In the genomic region with DNA sequence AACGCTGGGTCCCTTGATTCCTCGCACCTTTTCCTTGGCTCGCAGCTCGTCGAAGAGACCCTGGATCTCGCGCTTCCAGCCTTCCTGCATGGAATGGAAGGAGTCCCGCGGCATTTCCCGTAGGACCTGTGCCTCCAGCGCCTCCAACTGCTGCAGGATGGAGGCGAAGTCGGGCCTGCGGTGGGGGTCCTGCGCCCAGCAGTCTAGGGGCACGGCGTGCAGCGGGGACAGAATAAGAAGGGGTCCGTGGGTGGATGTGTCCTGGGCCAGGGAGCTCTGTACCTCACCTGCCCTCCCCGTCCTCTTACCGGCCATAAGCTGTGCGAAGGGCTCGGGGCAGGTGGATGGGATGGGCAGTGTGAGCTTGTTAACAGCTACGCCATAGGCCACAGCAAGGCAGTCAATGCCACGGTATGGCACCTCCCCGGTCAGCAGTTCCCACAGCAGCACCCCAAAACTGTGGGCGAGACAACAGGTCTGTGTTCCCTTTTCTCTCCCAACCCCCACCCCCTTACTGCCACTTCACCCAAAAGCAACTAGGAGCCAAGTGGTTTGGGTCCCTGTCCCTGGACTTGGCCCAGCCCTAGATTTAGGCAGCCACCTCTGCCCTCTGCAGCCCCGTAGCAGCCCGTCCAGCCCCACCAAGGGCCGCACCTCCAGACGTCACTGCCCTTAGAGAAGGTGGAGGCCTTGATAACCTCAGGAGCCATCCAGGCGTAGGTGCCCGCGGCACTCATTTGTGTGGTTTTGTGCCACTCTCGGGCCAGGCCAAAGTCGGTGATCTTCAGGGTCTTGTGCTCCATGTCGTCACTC, we compare ENCODE assay signal across 10 cellular contexts. TPM values are rescaled to one million over a fixed set of nuclear protein-coding genes. Genes with fewer than 3 reads are reported as not detected.
DNase-seq lines count a peak whose midpoint lies in the region; ATAC-seq, FAIRE-seq and TF ChIP-seq lines count a peak whose summit lies in the region.
"Had no signal": no experiment of that assay in that cellular context is flagged by ENCODE, and none has a peak within 500 bp of the region (broad histone marks: within the 10 kb centered on the region; RNA-seq: fewer than 3 reads in every experiment).

No MANE protein-coding gene starts in this region.

- H3K27ac ChIP-seq in HUES6 (ENCODE audit: low read depth, low read length) (no peak overlapping the region), H1 (ENCODE audit: low read depth, low read length) (no peak overlapping the region), gastrocnemius medialis (peak overlapping the region; percentile 79 to 92 (median 82))

- H2AK5ac ChIP-seq in H1 (ENCODE audit: low read depth, low read length), result no peak overlapping the region; the same call in 1 of the 2 replicates

- H3K9me3 ChIP-seq in HUES6 (ENCODE audit: control insufficient read depth, insufficient read depth, low read depth, low read length) (no peaks in the 10 kb centered on the region), H1 (ENCODE audit: insufficient read depth in 2 of 2, low read depth in 1 of 2, low read length in 1 of 2) (no peaks in the 10 kb centered on the region), gastrocnemius medialis (no peaks in the 10 kb centered on the region)

- no peak for TF ChIP-seq RAD21 in H1 (IDR thresholded peaks at IDR 0.05 in 1 of 2, conservative IDR thresholded peaks at IDR 0.05 in 1 of 2; ENCODE audit: low read depth in 2 of 2, low read length in 2 of 2)

- no peak overlapping the region for H3K9ac ChIP-seq in HUES6 (ENCODE audit: low read length)
- peak overlapping the region in 2 of 4 experiments; percentile 16 to 28; a peak in 2 of 7 replicates for H3K9ac ChIP-seq in H1 (replicated peaks in 1 of 4; ENCODE audit: extremely low read depth in 1 of 4, low read depth in 3 of 4, low read length in 3 of 4)

- TF ChIP-seq EP300 in H1 (IDR thresholded peaks at IDR 0.05; ENCODE audit: borderline replicate concordance in 1 of 2, low read depth in 2 of 2, low read length in 2 of 2), result no peak

- H3K4ac ChIP-seq in H1 (replicated peaks; ENCODE audit: insufficient read length, low read depth, low read length), result no peak overlapping the region

- H3K36me3 ChIP-seq in HUES6 (ENCODE audit: control insufficient read depth, insufficient read depth, low read length), result peaks cover 32% of the 10 kb centered on the region
- peaks cover 4 to 24% (median 12%) of the 10 kb centered on the region in 4 experiments; a peak in 5 of 8 replicates for H3K36me3 ChIP-seq in H1 (ENCODE audit: control insufficient read depth in 2 of 4, insufficient read depth in 4 of 4, low read length in 3 of 4)
- peaks cover 0 to 30% of the 10 kb centered on the region in 2 donors for H3K36me3 ChIP-seq in gastrocnemius medialis

- DNase-seq in H1 (ENCODE audit: low read depth in 1 of 2, low spot score in 2 of 2) (no peak), gastrocnemius medialis (no peak)
- DNase-seq: effector CD4-positive, alpha-beta T cell; NCI-H1436 treated with DMSO at 0.1 percent for 48 hours; stimulated activated CD4-positive, alpha-beta T cell treated with anti-CD3 and anti-CD28 coated beads, Interleukin-4, amount 100 ng/mL, for 4 hours had no signal

- CTCF ChIA-PET in H1 (lab: Charles Lee; ENCODE audit: partially characterized antibody), result interaction anchor here (0.6 to 14.8 kb wide), 10 partner anchors 10 to 244 kb away, joined by 3 to 227 read pairs (median 3); a partner anchor contains a TSS

- H3K56ac ChIP-seq in H1 (replicated peaks; ENCODE audit: insufficient read length, low read depth, low read length), result no peak overlapping the region

- H3K27me3 ChIP-seq in HUES6 (ENCODE audit: control insufficient read depth, insufficient read depth, low read length), result no peaks in the 10 kb centered on the region
- H3K27me3 ChIP-seq in H1 (replicated peaks in 1 of 4; ENCODE audit: control insufficient read depth in 3 of 4, extremely low read depth in 1 of 4, insufficient read depth in 3 of 4, low read length in 3 of 4), result no peaks in the 10 kb centered on the region; a peak in 1 of 7 replicates
- no peaks in the 10 kb centered on the region for H3K27me3 ChIP-seq in gastrocnemius medialis

- H3K23ac ChIP-seq in H1 (ENCODE audit: insufficient read length), result no peak overlapping the region

- peak overlapping the region; percentile 97; the same call in 1 of the 2 replicates for H2BK15ac ChIP-seq in H1 (ENCODE audit: low read length)

- no peak for TF ChIP-seq CTCF in H1 (IDR thresholded peaks at IDR 0.05; ENCODE audit: control extremely low read depth in 1 of 3, insufficient read depth in 1 of 3, low read depth in 1 of 3, low read length in 3 of 3)
- TF ChIP-seq CTCF in gastrocnemius medialis (IDR thresholded peaks at IDR 0.05 in 4 of 5, conservative IDR thresholded peaks at IDR 0.05 in 1 of 5), result no peak

- H3K4me2 ChIP-seq in H1 (ENCODE audit: insufficient read depth in 1 of 2, low read depth in 2 of 2, low read length in 2 of 2), result peak overlapping the region; percentile 72 to 79

- intact Hi-C loops in gastrocnemius medialis (cut with DNase I; ENCODE audit: low total_unique reads), result no loop called here

- 71% methylated on average over 37 of the region's 37 CpGs; no CpG with 5 or more reads in 1 of the 2 experiments for WGBS in H1 (ENCODE audit: extremely low coverage in 1 of 2, insufficient coverage in 1 of 2, insufficient read length in 1 of 2, insufficient replicate concordance in 2 of 2, low coverage in 1 of 2, low lambda C conversion rate in 2 of 2, missing lambda C conversion rate in 1 of 2), 2 experiments

- ATAC-seq in gastrocnemius medialis, result no peak
- ATAC-seq in GM18867 (IDR thresholded peaks at IDR 0.05; ENCODE audit: unreplicated experiment), result no peak
- no peak for ATAC-seq in HG02798 (IDR thresholded peaks at IDR 0.05; ENCODE audit: poor library complexity, unreplicated experiment)
- no peak for ATAC-seq in HG03139 (IDR thresholded peaks at IDR 0.05; ENCODE audit: unreplicated experiment)

- H2AFZ ChIP-seq in H1 (ENCODE audit: low read length), result no peak overlapping the region

- TF ChIP-seq POLR2A in H1 (IDR thresholded peaks at IDR 0.05; ENCODE audit: control extremely low read depth in 1 of 2, low read depth in 2 of 2, low read length in 2 of 2), result no peak
- no peak for TF ChIP-seq POLR2A in gastrocnemius medialis (IDR thresholded peaks at IDR 0.05)

- peaks cover 3 to 5% of the 10 kb centered on the region in 2 experiments; a peak in 2 of 4 replicates for H3K79me2 ChIP-seq in H1 (ENCODE audit: control insufficient read depth in 1 of 2, insufficient read depth in 2 of 2, low read length in 2 of 2)

- H4K5ac ChIP-seq in H1 (ENCODE audit: insufficient read length, low read depth, low read length), result no peak overlapping the region

- FAIRE-seq in H1 (lab: Jason Lieb, UNC), result no peak
- FAIRE-seq: G401.6 had no signal

- H2BK12ac ChIP-seq in H1 (ENCODE audit: low read depth, low read length), result peak overlapping the region; percentile 39; the same call in 1 of the 2 replicates

- no peak overlapping the region for H2BK120ac ChIP-seq in H1 (replicated peaks; ENCODE audit: low read depth, low read length)

- H3K79me1 ChIP-seq in H1 (ENCODE audit: low read depth, low read length), result peaks cover 21% of the 10 kb centered on the region

- H4K91ac ChIP-seq in H1 (replicated peaks; ENCODE audit: insufficient read length, low read length), result peak overlapping the region; percentile 23

- H3K4me1 ChIP-seq in HUES6 (ENCODE audit: control insufficient read depth, insufficient read depth, low read length), result peaks cover 30% of the 10 kb centered on the region
- H3K4me1 ChIP-seq in H1 (replicated peaks in 1 of 4; ENCODE audit: control insufficient read depth in 3 of 4, insufficient read depth in 4 of 4, low read length in 3 of 4), result peaks cover 0 to 22% (median 9%) of the 10 kb centered on the region in 4 experiments; a peak in 6 of 7 replicates
- peaks cover 36 to 47% of the 10 kb centered on the region in 2 donors for H3K4me1 ChIP-seq in gastrocnemius medialis

- peak overlapping the region; percentile 57 for H3K4me3 ChIP-seq in HUES6 (ENCODE audit: low read depth, low read length)
- peak overlapping the region; percentile 27 to 57 (median 37) for H3K4me3 ChIP-seq in H1 (ENCODE audit: extremely low read depth in 1 of 4, insufficient read depth in 2 of 4, low read depth in 3 of 4, low read length in 4 of 4)
- peak overlapping the region; percentile 45 to 70 (median 48) for H3K4me3 ChIP-seq in gastrocnemius medialis

- H4K8ac ChIP-seq in H1 (ENCODE audit: extremely low read depth, insufficient read depth, low read length), result peak overlapping the region; percentile 16

- no peak overlapping the region for H2BK20ac ChIP-seq in H1 (ENCODE audit: low read length)

- H3K18ac ChIP-seq in H1 (ENCODE audit: extremely low read depth, low read length), result peak overlapping the region; percentile 32; the same call in 1 of the 2 replicates

- POLR2A ChIA-PET in H1 (lab: Charles Lee; ENCODE audit: partially characterized antibody), result interaction anchor here (0.6 to 1.9 kb wide), 15 partner anchors 9 to 109 kb away, joined by 3 to 11 read pairs (median 4); a partner anchor contains a TSS

- H3K23me2 ChIP-seq in H1 (ENCODE audit: low read depth, low read length), result peaks cover 7% of the 10 kb centered on the region; the same call in 1 of the 2 replicates

- H2BK5ac ChIP-seq in H1 (ENCODE audit: low read depth, low read length), result peak overlapping the region; percentile 66; the same call in 1 of the 2 replicates

- in situ Hi-C loops in gastrocnemius medialis (cut with MboI; ENCODE audit: low sequenced_read_pairs in 4 of 4), result no loop called here

- peaks cover 5 to 23% of the 10 kb centered on the region in 2 experiments for H4K20me1 ChIP-seq in H1 (replicated peaks in 1 of 2; ENCODE audit: control insufficient read depth in 1 of 2, insufficient read depth in 2 of 2, low read length in 2 of 2)

- no peak overlapping the region for H3K14ac ChIP-seq in H1 (ENCODE audit: insufficient read length)

RNA-seq across cellular contexts. Expression of a gene that starts 6.2 kb away (rescaled TPM):
- total RNA-seq in H1 (2021; fragmentation: NEBNext Ultra II Directional; extraction: Animal tissue kit (Norgen Biotek cat#: 25700)), result 44.6 and 48.4 TPM in 2 replicates
- 30.3 and 45.8 TPM in 2 replicates for polyA plus RNA-seq in H1 (2011; rRNA removed)
- 27.4 TPM for polyA plus RNA-seq in H1 (2011; cell fraction: cytosol; rRNA removed)
- polyA plus RNA-seq in H1 (2011; cell fraction: nucleus; rRNA removed), result 44.3 TPM
- 33.6 to 39.5 TPM (median 37.5 TPM) in 4 replicates for polyA plus RNA-seq in H1 (2012, experiment 1 of 2)
- 31.2 TPM for polyA plus RNA-seq in H1 (2012, experiment 2 of 2)
- polyA plus RNA-seq in H1 (2013, experiment 1 of 2), result 28.0 TPM
- polyA plus RNA-seq in H1 (2013, experiment 2 of 2), result 25.0 TPM
- polyA minus RNA-seq in H1 (2011; rRNA and poly(A)+ RNA removed), result 17.7 and 26.1 TPM in 2 replicates
- polyA minus RNA-seq in H1 (2011; cell fraction: cytosol; rRNA and poly(A)+ RNA removed), result 28.2 TPM
- polyA minus RNA-seq in H1 (2011; cell fraction: nucleus; rRNA and poly(A)+ RNA removed), result 39.8 TPM
- total RNA-seq in gastrocnemius medialis, result 10 to 100 TPM in 3 of 4 donors, 1 to 10 TPM in 1; 10.0 to 13.8 (median 11.1) TPM

RNA-seq across cellular contexts. Expression of a gene that starts 7.8 kb away (rescaled TPM):
- 38.8 and 39.4 TPM in 2 replicates for total RNA-seq in H1 (2021; fragmentation: NEBNext Ultra II Directional; extraction: Animal tissue kit (Norgen Biotek cat#: 25700))
- polyA plus RNA-seq in H1 (2011; rRNA removed), result 27.2 and 45.1 TPM in 2 replicates
- 17.7 TPM for polyA plus RNA-seq in H1 (2011; cell fraction: cytosol; rRNA removed)
- polyA plus RNA-seq in H1 (2011; cell fraction: nucleus; rRNA removed), result 108 TPM
- polyA plus RNA-seq in H1 (2012, experiment 1 of 2), result 19.0 to 39.6 TPM (median 33.1 TPM) in 4 replicates
- polyA plus RNA-seq in H1 (2012, experiment 2 of 2), result 28.8 TPM
- polyA plus RNA-seq in H1 (2013, experiment 1 of 2), result 26.5 TPM
- polyA plus RNA-seq in H1 (2013, experiment 2 of 2), result 26.0 TPM
- 26.2 and 30.5 TPM in 2 replicates for polyA minus RNA-seq in H1 (2011; rRNA and poly(A)+ RNA removed)
- polyA minus RNA-seq in H1 (2011; cell fraction: cytosol; rRNA and poly(A)+ RNA removed), result 34.0 TPM
- 46.0 TPM for polyA minus RNA-seq in H1 (2011; cell fraction: nucleus; rRNA and poly(A)+ RNA removed)
- 10 to 100 TPM in 3 of 4 donors, 1 to 10 TPM in 1; 7.6 to 15.6 (median 13.1) TPM for total RNA-seq in gastrocnemius medialis

RNA-seq across cellular contexts. Expression of a gene that starts 12.2 kb away (rescaled TPM):
- 0.42 and 1.0 TPM in 2 replicates for total RNA-seq in H1 (2021; fragmentation: NEBNext Ultra II Directional; extraction: Animal tissue kit (Norgen Biotek cat#: 25700))
- 0.74 and 1.4 TPM in 2 replicates for polyA plus RNA-seq in H1 (2011; rRNA removed)
- polyA plus RNA-seq in H1 (2011; cell fraction: cytosol; rRNA removed), result 0.71 TPM
- polyA plus RNA-seq in H1 (2011; cell fraction: nucleus; rRNA removed), result 1.4 TPM
- polyA plus RNA-seq in H1 (2012, experiment 1 of 2), result 0.32 to 1.1 TPM (median 0.65 TPM) in 3 of 4 replicates, not detected in the other
- polyA plus RNA-seq in H1 (2012, experiment 2 of 2), result not detected
- 0.18 TPM for polyA plus RNA-seq in H1 (2013, experiment 1 of 2)
- polyA plus RNA-seq in H1 (2013, experiment 2 of 2), result 0.24 TPM
- polyA minus RNA-seq in H1 (2011; rRNA and poly(A)+ RNA removed), result 0.19 and 0.71 TPM in 2 replicates
- polyA minus RNA-seq in H1 (2011; cell fraction: cytosol; rRNA and poly(A)+ RNA removed), result not detected
- polyA minus RNA-seq in H1 (2011; cell fraction: nucleus; rRNA and poly(A)+ RNA removed), result 1.1 TPM
- 10 to 100 TPM in 1 of 4 donors, under 1 TPM in 1, not detected in 2; 0.39 to 18.6 TPM for total RNA-seq in gastrocnemius medialis

RNA-seq across cellular contexts. Expression of a gene that starts 30.1 kb away (rescaled TPM):
- 67.5 and 72.2 TPM in 2 replicates for total RNA-seq in H1 (2021; fragmentation: NEBNext Ultra II Directional; extraction: Animal tissue kit (Norgen Biotek cat#: 25700))
- polyA plus RNA-seq in H1 (2011; rRNA removed), result 35.3 and 59.2 TPM in 2 replicates
- polyA plus RNA-seq in H1 (2011; cell fraction: cytosol; rRNA removed), result 35.5 TPM
- 111 TPM for polyA plus RNA-seq in H1 (2011; cell fraction: nucleus; rRNA removed)
- polyA plus RNA-seq in H1 (2012, experiment 1 of 2), result 26.3 to 53.9 TPM (median 48.6 TPM) in 4 replicates
- 37.6 TPM for polyA plus RNA-seq in H1 (2012, experiment 2 of 2)
- polyA plus RNA-seq in H1 (2013, experiment 1 of 2), result 74.5 TPM
- polyA plus RNA-seq in H1 (2013, experiment 2 of 2), result 69.1 TPM
- polyA minus RNA-seq in H1 (2011; rRNA and poly(A)+ RNA removed), result 17.6 and 30.3 TPM in 2 replicates
- 39.3 TPM for polyA minus RNA-seq in H1 (2011; cell fraction: cytosol; rRNA and poly(A)+ RNA removed)
- polyA minus RNA-seq in H1 (2011; cell fraction: nucleus; rRNA and poly(A)+ RNA removed), result 48.9 TPM
- 10 to 100 TPM in 2 of 4 donors, 1 to 10 TPM in 2; 6.7 to 10.9 (median 10.0) TPM for total RNA-seq in gastrocnemius medialis

RNA-seq across cellular contexts. Expression of a gene that starts 32.0 kb away (rescaled TPM):
- total RNA-seq in H1 (2021; fragmentation: NEBNext Ultra II Directional; extraction: Animal tissue kit (Norgen Biotek cat#: 25700)), result 6.6 and 7.9 TPM in 2 replicates
- polyA plus RNA-seq in H1 (2011; rRNA removed), result 4.3 and 6.2 TPM in 2 replicates
- 7.3 TPM for polyA plus RNA-seq in H1 (2011; cell fraction: cytosol; rRNA removed)
- polyA plus RNA-seq in H1 (2011; cell fraction: nucleus; rRNA removed), result 21.8 TPM
- 4.6 to 6.7 TPM (median 5.1 TPM) in 4 replicates for polyA plus RNA-seq in H1 (2012, experiment 1 of 2)
- 1.2 TPM for polyA plus RNA-seq in H1 (2012, experiment 2 of 2)
- 6.2 TPM for polyA plus RNA-seq in H1 (2013, experiment 1 of 2)
- 5.6 TPM for polyA plus RNA-seq in H1 (2013, experiment 2 of 2)
- polyA minus RNA-seq in H1 (2011; rRNA and poly(A)+ RNA removed), result 1.8 and 1.9 TPM in 2 replicates
- 3.4 TPM for polyA minus RNA-seq in H1 (2011; cell fraction: cytosol; rRNA and poly(A)+ RNA removed)
- 3.8 TPM for polyA minus RNA-seq in H1 (2011; cell fraction: nucleus; rRNA and poly(A)+ RNA removed)
- total RNA-seq in gastrocnemius medialis, result 100 to 1,000 TPM; 191 to 374 (median 250) TPM

Comparison
In these comparisons a context has a peak if more than half of its experiments do, and no peak if none do; other contexts are left out.
1. H3K27ac ChIP-seq: peak in gastrocnemius medialis (4 of 4); none in HUES6 (single experiment) and H1 (single experiment).
2. Peak in every context shown above with its lines, with median percentiles within 50 percentile points of each other: H3K4me3 ChIP-seq.